31 cellular contexts compared by ENCODE assay signal in genomic region chr6:11439908-11440307, GRCh38.
"Had no signal": no experiment of that assay in that cellular context is flagged by ENCODE, and none has a peak within 500 bp of the region (broad histone marks: within the 10 kb centered on the region; RNA-seq: fewer than 3 reads in every experiment).

No MANE protein-coding gene starts in this region.

- DNase-seq: activated CD4-positive, alpha-beta T cell treated with anti-CD3 and anti-CD28 coated beads, Interleukin-2, amount 10 ng/mL, durations not matched to agents 7 days and 5 days; activated CD4-positive, alpha-beta T cell treated with anti-CD3 and anti-CD28 coated beads, Interleukin-2, amount 50 U/mL, for 48 hours; activated CD8-positive, alpha-beta T cell treated with anti-CD3 and anti-CD28 coated beads, Interleukin-2, amount 10 ng/mL, durations not matched to agents 7 days and 5 days; activated gamma-delta T cell; activated naive CD4-positive, alpha-beta T cell treated with Interleukin-2 at 50 U/mL for 16 hours; activated T-cell treated with anti-CD3 and anti-CD28 coated beads, Interleukin-2, amount 50 U/mL, for 24 hours; amniotic stem cell; aorta; brain microvascular endothelial cell; central memory CD4-positive, alpha-beta T cell; MG63; NCI-H1048; NCI-H1105 treated with DMSO at 0.1 percent for 48 hours; NCI-H1436; NCI-H1694 treated with DMSO at 0.1 percent for 48 hours; NCI-H2029; NCI-H345; NCI-H510A; NCI-H526; NCI-H748 treated with DMSO at 0.1 percent for 48 hours; NK-92 treated with Interleukin-12 subunit alpha and Interleukin-12 subunit beta, amount 100 ng/mL, for 24 hours; PC-3; Peyer's patch; RPMI8226; SHP77 treated with DMSO at 0.1 percent for 48 hours; SK-N-SH had no signal

- H3K36me3 Mint-ChIP-seq: activated naive CD4-positive, alpha-beta T cell treated with anti-CD3 and anti-CD28 coated beads, Interleukin-2, amount 50 U/mL, for 24 hours had no signal

- H3K4me3 Mint-ChIP-seq: activated CD4-positive, alpha-beta T cell treated with anti-CD3 and anti-CD28 coated beads, Interleukin-2, amount 10 ng/mL, durations not matched to agents 7 days and 5 days; activated CD8-positive, alpha-beta T cell treated with anti-CD3 and anti-CD28 coated beads, Interleukin-2, amount 10 ng/mL, durations not matched to agents 7 days and 5 days; activated naive CD4-positive, alpha-beta T cell treated with anti-CD3 and anti-CD28 coated beads, Interleukin-2, amount 50 U/mL, for 24 hours; activated T-cell treated with anti-CD3 and anti-CD28 coated beads, Interleukin-2, amount 50 U/mL, for 24 hours; T-helper 1 cell treated with Interleukin-12 subunit alpha and Interleukin-12 subunit beta and Interleukin-4 antibody, amounts not matched to agents 30 μg/mL and 1 μg/mL, for 36 hours; T-helper 2 cell treated with Interferon-gamma antibody and Interleukin-4, amounts not matched to agents 5 μg/mL and 100 μg/mL, for 36 hours had no signal

- H3K9me3 Mint-ChIP-seq: activated T-helper 2 cell treated with anti-CD3 and anti-CD28 coated beads, Interferon-gamma antibody, Interleukin-2, Interleukin-4, amounts not matched to agents 10 μg/mL and 5 μg/mL and 100 μg/mL, durations not matched to agents 14 hours and 24 hours and 36 hours had no signal

- H3K27me3 ChIP-seq: brain microvascular endothelial cell, MG63, Peyer's patch, SJSA1 had no signal

- H3K27ac ChIP-seq: brain microvascular endothelial cell, SJSA1 had no signal

- H3K27me3 Mint-ChIP-seq: activated naive CD4-positive, alpha-beta T cell treated with anti-CD3 and anti-CD28 coated beads, Interleukin-2, amount 50 U/mL, for 24 hours; activated T-cell treated with anti-CD3 and anti-CD28 coated beads, Interleukin-2, amount 50 U/mL, for 24 hours had no signal

- H3K36me3 ChIP-seq: brain microvascular endothelial cell, MG63, Peyer's patch, SJSA1 had no signal

- ATAC-seq: PC-3 had no signal

- H3K9me3 ChIP-seq: MG63, Peyer's patch, SJSA1, SK-N-SH had no signal

- H3K4me3 ChIP-seq: MG63, Peyer's patch, SJSA1 had no signal

- H3K27ac Mint-ChIP-seq: activated CD4-positive, alpha-beta T cell treated with anti-CD3 and anti-CD28 coated beads, Interleukin-2, amount 10 ng/mL, durations not matched to agents 7 days and 5 days; activated CD8-positive, alpha-beta T cell treated with anti-CD3 and anti-CD28 coated beads, Interleukin-2, amount 10 ng/mL, durations not matched to agents 7 days and 5 days; activated T-cell treated with anti-CD3 and anti-CD28 coated beads, Interleukin-2, amount 50 U/mL, for 24 hours; activated T-helper 2 cell treated with anti-CD3 and anti-CD28 coated beads, Interferon-gamma antibody, Interleukin-2, Interleukin-4, amounts not matched to agents 10 μg/mL and 5 μg/mL and 100 μg/mL, durations not matched to agents 14 hours and 24 hours and 36 hours; T-helper 1 cell treated with Interleukin-12 subunit alpha and Interleukin-12 subunit beta and Interleukin-4 antibody, amounts not matched to agents 30 μg/mL and 1 μg/mL, for 36 hours; T-helper 2 cell treated with Interferon-gamma antibody and Interleukin-4, amounts not matched to agents 5 μg/mL and 100 μg/mL, for 36 hours had no signal
